ENCODE assay signal across 2 cellular contexts in genomic region chr15:56339594-56339993, GRCh38.
TF ChIP-seq lines count a peak whose summit lies in the region.

No MANE protein-coding gene starts in this region.

TF ChIP-seq in A549, 52 proteins besides CTCF, POLR2A, EP300 and RAD21 (continued from another document):
- no peak for TF ChIP-seq PBX3 (IDR thresholded peaks at IDR 0.05)
- no peak for TF ChIP-seq ESRRA (IDR thresholded peaks at IDR 0.05; ENCODE audit: borderline replicate concordance, low read length)
- no peak for TF ChIP-seq RNF2 (IDR thresholded peaks at IDR 0.05; ENCODE audit: borderline replicate concordance, low read depth)
- no peak for TF ChIP-seq BCL3 (IDR thresholded peaks at IDR 0.05)
- no peak for TF ChIP-seq REST (IDR thresholded peaks at IDR 0.05)
- TF ChIP-seq EHF (CRISPR knock-in tag; IDR thresholded peaks at IDR 0.05), result no peak
- no peak for TF ChIP-seq CHD2 (IDR thresholded peaks at IDR 0.05; ENCODE audit: low read length, partially characterized antibody)
- no peak for TF ChIP-seq KDM1A (IDR thresholded peaks at IDR 0.05; ENCODE audit: low read depth)
- TF ChIP-seq HOXB5 (CRISPR knock-in tag; IDR thresholded peaks at IDR 0.05), result no peak
- TF ChIP-seq CBX2 (IDR thresholded peaks at IDR 0.05; ENCODE audit: borderline replicate concordance, low read depth), result no peak
- no peak for TF ChIP-seq JUN (IDR thresholded peaks at IDR 0.05)
- no peak for TF ChIP-seq CBX8 (IDR thresholded peaks at IDR 0.05)
- no peak for TF ChIP-seq BHLHE40 (IDR thresholded peaks at IDR 0.05; ENCODE audit: low read depth, low read length)
- no peak for TF ChIP-seq NFE2L2 (conservative IDR thresholded peaks at IDR 0.05; ENCODE audit: low read length)
- no peak for TF ChIP-seq MAZ (IDR thresholded peaks at IDR 0.05; ENCODE audit: borderline replicate concordance, low read depth, low read length)
- TF ChIP-seq TFCP2L1 (CRISPR knock-in tag; IDR thresholded peaks at IDR 0.05), result no peak
- no peak for TF ChIP-seq ZSCAN20 (CRISPR knock-in tag; IDR thresholded peaks at IDR 0.05)
TF ChIP-seq in A549: peak in this region for 0.

TF ChIP-seq in GM23338, 12 proteins besides CTCF, POLR2A, EP300 and RAD21 (continued from another document):
- no peak for TF ChIP-seq ZNF462 (CRISPR knock-in tag; IDR thresholded peaks at IDR 0.05)
- no peak for TF ChIP-seq EZH2 (IDR thresholded peaks at IDR 0.05; ENCODE audit: low read depth, unreplicated experiment)
- no peak for TF ChIP-seq ETS1 (IDR thresholded peaks at IDR 0.05)
- no peak for TF ChIP-seq NANOG (IDR thresholded peaks at IDR 0.05; ENCODE audit: borderline replicate concordance)
- TF ChIP-seq REST (IDR thresholded peaks at IDR 0.05; ENCODE audit: unreplicated experiment), result no peak
- no peak for TF ChIP-seq JUNB (IDR thresholded peaks at IDR 0.05; ENCODE audit: unreplicated experiment)
- TF ChIP-seq ZNF114 (CRISPR knock-in tag; IDR thresholded peaks at IDR 0.05), result no peak
